Comparison of ENCODE assay signal across 14 cellular contexts in the genomic region with DNA sequence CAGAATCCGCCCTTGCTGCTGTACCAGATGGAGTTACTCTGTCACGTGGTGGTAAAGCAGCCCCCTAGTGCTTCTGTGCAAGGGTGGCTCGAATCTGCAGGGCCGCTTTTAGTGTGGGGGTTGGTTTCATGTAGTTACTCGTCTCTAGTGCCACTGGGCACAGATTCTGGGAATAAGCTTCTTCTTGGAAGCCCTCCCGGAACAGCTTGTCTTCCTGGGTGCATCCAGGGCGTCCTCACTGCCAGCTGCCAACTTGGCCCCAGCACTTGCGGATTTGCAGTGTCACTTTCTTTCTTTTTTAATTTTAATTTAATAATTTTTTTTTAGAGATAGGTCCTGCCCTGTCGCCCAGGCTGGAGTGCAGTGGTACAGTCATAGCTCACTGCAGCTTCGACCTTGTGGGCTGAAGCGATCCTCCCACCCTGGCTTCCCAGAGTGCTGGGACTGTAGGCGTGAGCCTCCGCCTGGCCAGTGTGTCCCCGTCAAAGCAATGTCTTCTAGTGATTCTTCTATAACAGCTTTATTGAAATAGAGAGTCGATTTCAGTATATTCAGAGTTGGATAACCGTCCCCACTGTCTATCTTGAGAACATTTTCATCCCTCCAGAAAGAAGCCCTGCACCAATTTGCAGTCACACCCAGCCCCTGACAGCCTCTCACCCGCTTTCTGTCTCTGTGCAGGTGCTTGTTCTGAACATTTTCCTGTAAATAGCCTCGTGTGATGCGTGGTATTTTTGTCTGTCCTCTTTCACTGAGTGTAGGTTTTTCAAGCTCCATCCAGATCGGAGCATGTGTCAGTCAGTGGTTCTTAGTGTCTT. TPM values are rescaled to one million over a fixed set of nuclear protein-coding genes. Genes with fewer than 3 reads are reported as not detected.
DNase-seq lines count a peak whose midpoint lies in the region; ATAC-seq, FAIRE-seq and TF ChIP-seq lines count a peak whose summit lies in the region.
"Had no signal": no experiment of that assay in that cellular context is flagged by ENCODE, and none has a peak within 500 bp of the region (broad histone marks: within the 10 kb centered on the region; RNA-seq: fewer than 3 reads in every experiment).

No MANE protein-coding gene starts in this region.

- TF ChIP-seq POLR2A in GM18505 (IDR thresholded peaks at IDR 0.05; ENCODE audit: borderline replicate concordance, extremely low read depth, insufficient read depth, insufficient read length) (no peak), GM12892 (IDR thresholded peaks at IDR 0.05; ENCODE audit: low read depth, low read length) (no peak)

- no peaks in the 10 kb centered on the region for H3K27me3 ChIP-seq in stomach smooth muscle (ENCODE audit: control insufficient read depth in 1 of 2, insufficient read depth in 2 of 2, low read length in 2 of 2)
- H3K27me3 ChIP-seq: body of pancreas, ovary had no signal

- H3K27ac ChIP-seq in caudate nucleus (ENCODE audit: low read depth, low read length), result peak overlapping the region; percentile 81
- peak overlapping the region; percentile 62 for H3K27ac ChIP-seq in stomach smooth muscle (ENCODE audit: low read length)
- H3K27ac ChIP-seq: body of pancreas, ovary, SK-N-MC had no signal

- no peak for ATAC-seq in HG02678 (IDR thresholded peaks at IDR 0.05; ENCODE audit: unreplicated experiment)
- ATAC-seq in GM18505 (IDR thresholded peaks at IDR 0.05; ENCODE audit: unreplicated experiment), result no peak
- ATAC-seq: body of pancreas had no signal

- H3K9ac ChIP-seq in stomach smooth muscle (ENCODE audit: low read length in 2 of 2), result peak overlapping the region in 1 of 2 donors; percentile 1

- FAIRE-seq in GM12892 (lab: Jason Lieb, UNC), result no peak

- peaks cover 49 to 71% of the 10 kb centered on the region in 2 donors for H3K36me3 ChIP-seq in stomach smooth muscle (ENCODE audit: control insufficient read depth in 2 of 2, insufficient read depth in 2 of 2, low read length in 2 of 2)
- H3K36me3 ChIP-seq: ovary had no signal

- H3K9me3 ChIP-seq in stomach smooth muscle (ENCODE audit: control insufficient read depth in 2 of 2, low read length in 2 of 2), result no peaks in the 10 kb centered on the region
- H3K9me3 ChIP-seq: body of pancreas, ovary had no signal

- DNase-seq in NCI-H1694 treated with DMSO at 0.1 percent for 48 hours (lab: John Stamatoyannopoulos, UW) (peak; percentile 85), caudate nucleus (lab: John Stamatoyannopoulos, UW) (peak in 20 of 61 donors; percentile 16 to 76 (median 31)), islet precursor cell (peak; percentile 32), HUDEP-2 (lab: John Stamatoyannopoulos, UW; ENCODE audit: unreplicated experiment in 76 of 76) (no peak), GM12892 (ENCODE audit: insufficient read length) (no peak)
- DNase-seq: activated T-cell treated with anti-CD3 and anti-CD28 coated beads for 4 hours; NCI-H1436 treated with DMSO at 0.1 percent for 48 hours; stimulated activated CD4-positive, alpha-beta T cell treated with anti-CD3 and anti-CD28 coated beads, Interleukin-4, amount 100 ng/mL, for 24 hours had no signal

- H3K4me3 ChIP-seq in stomach smooth muscle (ENCODE audit: low read length in 2 of 2), result no peak overlapping the region
- H3K4me3 ChIP-seq: body of pancreas, ovary, SK-N-MC had no signal

- H3K4me1 ChIP-seq in stomach smooth muscle (ENCODE audit: control insufficient read depth, insufficient read depth, low read length), result peaks cover 22% of the 10 kb centered on the region
- H3K4me1 ChIP-seq: body of pancreas had no signal

RNA-seq across cellular contexts. Expression of a gene that starts 25.9 kb away (rescaled TPM):
- 9.1 TPM for polyA plus RNA-seq in GM12892 (2012; ENCODE audit: missing spikeins)

Comparison
In these comparisons a context has a peak if more than half of its experiments do, and no peak if none do; other contexts are left out.
1. DNase-seq: peak in NCI-H1694 treated with DMSO at 0.1 percent for 48 hours (single experiment) and islet precursor cell (single experiment); none in HUDEP-2 (0 of 76) and GM12892 (single experiment).